Comparison of ENCODE assay signal across 21 cellular contexts in genomic region chr17:3879591-3880417, GRCh38. TPM values are rescaled to one million over a fixed set of nuclear protein-coding genes. Genes with fewer than 3 reads are reported as not detected.
DNase-seq lines count a peak whose midpoint lies in the region; FAIRE-seq and TF ChIP-seq lines count a peak whose summit lies in the region.
"Had no signal": no experiment of that assay in that cellular context is flagged by ENCODE, and none has a peak within 500 bp of the region (broad histone marks: within the 10 kb centered on the region; RNA-seq: fewer than 3 reads in every experiment).

No MANE protein-coding gene starts in this region.

- no peak for TF ChIP-seq CTCF in BE2C (IDR thresholded peaks at IDR 0.05; ENCODE audit: low read depth, low read length)
- TF ChIP-seq CTCF in endodermal cell (conservative IDR thresholded peaks at IDR 0.05): no peak

- H3K9me3 ChIP-seq in BE2C (no peaks in the 10 kb centered on the region), endodermal cell (ENCODE audit: control insufficient read depth, low read length) (no peaks in the 10 kb centered on the region)
- H3K9me3 ChIP-seq: Caco-2, transverse colon had no signal

- peaks cover 52% of the 10 kb centered on the region for H3K36me3 ChIP-seq in BE2C
- H3K36me3 ChIP-seq in endodermal cell (ENCODE audit: control insufficient read depth, insufficient read depth, low read length): no peaks in the 10 kb centered on the region
- H3K36me3 ChIP-seq: cardiac muscle cell, transverse colon had no signal

- H3K27ac ChIP-seq in endodermal cell (ENCODE audit: low read depth, low read length): peak overlapping the region; percentile 87
- H3K27ac ChIP-seq: cardiac muscle cell, HL-60, KMS-11 had no signal

- H3K4me1 ChIP-seq in BE2C (peaks cover 8% of the 10 kb centered on the region), endodermal cell (ENCODE audit: control insufficient read depth, insufficient read depth, low read length) (no peaks in the 10 kb centered on the region)
- H3K4me1 ChIP-seq: Caco-2 had no signal

- no peaks in the 10 kb centered on the region for H3K27me3 Mint-ChIP-seq in endodermal cell (ENCODE audit: insufficient read depth)
- H3K27me3 Mint-ChIP-seq: activated CD8-positive, alpha-beta memory T cell treated with anti-CD3 and anti-CD28 coated beads, Interleukin-2, amount 10 ng/mL, durations not matched to agents 7 days and 5 days had no signal

- no peak for FAIRE-seq in RCC 7860 (lab: Jason Lieb, UNC)
- FAIRE-seq: endothelial cell of umbilical vein, keratinocyte had no signal

- H3K9me3 Mint-ChIP-seq in endodermal cell: no peaks in the 10 kb centered on the region

- peaks cover 10% of the 10 kb centered on the region for H3K4me1 Mint-ChIP-seq in endodermal cell
- H3K4me1 Mint-ChIP-seq: activated CD8-positive, alpha-beta memory T cell treated with anti-CD3 and anti-CD28 coated beads, Interleukin-2, amount 10 ng/mL, durations not matched to agents 7 days and 5 days had no signal

- peak overlapping the region; percentile 81 for H3K27ac Mint-ChIP-seq in endodermal cell
- H3K27ac Mint-ChIP-seq: activated CD8-positive, alpha-beta memory T cell treated with anti-CD3 and anti-CD28 coated beads, Interleukin-2, amount 10 ng/mL, durations not matched to agents 7 days and 5 days had no signal

- no peak overlapping the region for H3K4me3 Mint-ChIP-seq in endodermal cell
- H3K4me3 Mint-ChIP-seq: activated CD8-positive, alpha-beta memory T cell treated with anti-CD3 and anti-CD28 coated beads, Interleukin-2, amount 10 ng/mL, durations not matched to agents 7 days and 5 days had no signal

- intact Hi-C loops in head of caudate nucleus (cut with DNase I): no loop called here

- DNase-seq in BE2C (peak; percentile 74), NCI-H524 (lab: John Stamatoyannopoulos, UW) (peak; percentile 58 to 75), endodermal cell (peak; percentile 75), myocyte (ENCODE audit: low read depth) (peak; percentile 51), GM19238 (ENCODE audit: insufficient read length, low spot score) (no peak), RCC 7860 (ENCODE audit: low spot score) (no peak), head of caudate nucleus (no peak), NCI-H128 (lab: John Stamatoyannopoulos, UW; ENCODE audit: unreplicated experiment) (no peak)
- DNase-seq: activated CD4-positive, CD25-positive, alpha-beta regulatory T cell; activated CD8-positive, alpha-beta memory T cell treated with anti-CD3 and anti-CD28 coated beads, Interleukin-2, amount 10 ng/mL, durations not matched to agents 7 days and 5 days; activated naive CD4-positive, alpha-beta T cell; Caco-2; NCI-H1436; T-helper 1 cell; transverse colon had no signal

- no peak overlapping the region for H3K9ac ChIP-seq in endodermal cell (ENCODE audit: extremely low read depth, low read length, poor library complexity, severe bottlenecking)
- H3K9ac ChIP-seq: KMS-11 had no signal

- 87 to 93% methylated on average over 5 to 25 of the region's 25 CpGs for WGBS in endodermal cell (ENCODE audit: insufficient coverage in 1 of 2, insufficient read length in 1 of 2), 2 experiments

- H3K36me3 Mint-ChIP-seq in endodermal cell (ENCODE audit: low read depth): peaks cover 12% of the 10 kb centered on the region
- H3K36me3 Mint-ChIP-seq: activated CD8-positive, alpha-beta memory T cell treated with anti-CD3 and anti-CD28 coated beads, Interleukin-2, amount 10 ng/mL, durations not matched to agents 7 days and 5 days had no signal

- H3K4me3 ChIP-seq in BE2C (ENCODE audit: low read depth, low read length) (no peak overlapping the region), endodermal cell (ENCODE audit: low read length) (no peak overlapping the region)
- H3K4me3 ChIP-seq: cardiac muscle cell, transverse colon had no signal

- no peaks in the 10 kb centered on the region for H3K27me3 ChIP-seq in BE2C
- no peaks in the 10 kb centered on the region for H3K27me3 ChIP-seq in endodermal cell (ENCODE audit: control insufficient read depth, insufficient read depth, low read length, poor library complexity, severe bottlenecking)
- H3K27me3 ChIP-seq: cardiac muscle cell, transverse colon had no signal

RNA-seq across cellular contexts. Expression of gene CAMKK1, which starts 13.0 kb away (rescaled TPM):
- 11.6 TPM for polyA plus RNA-seq in BE2C (2012; ENCODE audit: insufficient read depth, insufficient read length, low read depth)
- total RNA-seq in endodermal cell (1 to 10 TPM; 3.8 to 6.3 TPM), myocyte (2.6 and 2.8 TPM in 2 replicates)
- polyA plus RNA-seq in endodermal cell (2013, experiment 1 of 2): 5.4 TPM
- 5.2 TPM for polyA plus RNA-seq in endodermal cell (2013, experiment 2 of 2)
- 9.9 TPM for polyA plus RNA-seq in myocyte (2012)

RNA-seq across cellular contexts. Expression of gene NCBP3, which starts 33.8 kb away (rescaled TPM):
- polyA plus RNA-seq in BE2C (2012; ENCODE audit: insufficient read depth, insufficient read length, low read depth): 13.3 TPM
- total RNA-seq in endodermal cell (10 to 100 TPM; 74.5 to 75.9 TPM), myocyte (12.7 and 13.7 TPM in 2 replicates)
- polyA plus RNA-seq in endodermal cell (2013, experiment 1 of 2): 72.1 TPM
- 66.8 TPM for polyA plus RNA-seq in endodermal cell (2013, experiment 2 of 2)
- 16.0 TPM for polyA plus RNA-seq in myocyte (2012)

RNA-seq across cellular contexts. Expression of gene P2RX1, which starts 36.5 kb away (rescaled TPM):
- polyA plus RNA-seq in BE2C (2012; ENCODE audit: insufficient read depth, insufficient read length, low read depth): 0.26 TPM
- total RNA-seq in endodermal cell (not detected), myocyte (0.21 and 1.6 TPM in 2 replicates)
- not detected for polyA plus RNA-seq in endodermal cell (2013, experiment 1 of 2)
- polyA plus RNA-seq in endodermal cell (2013, experiment 2 of 2): not detected
- 1.1 TPM for polyA plus RNA-seq in myocyte (2012)
- total RNA-seq: endothelial cell of umbilical vein, glomerular endothelial cell had no signal
- polyA plus RNA-seq: endothelial cell of umbilical vein, keratinocyte had no signal

Comparison
In these comparisons a context has a peak if more than half of its experiments do, and no peak if none do; other contexts are left out.
1. DNase-seq: peak in BE2C (single experiment), NCI-H524 (2 of 2), endodermal cell (single experiment) and myocyte (single experiment); none in GM19238 (single experiment), RCC 7860 (single experiment), head of caudate nucleus (0 of 42) and NCI-H128 (single experiment).